In the genomic region with DNA sequence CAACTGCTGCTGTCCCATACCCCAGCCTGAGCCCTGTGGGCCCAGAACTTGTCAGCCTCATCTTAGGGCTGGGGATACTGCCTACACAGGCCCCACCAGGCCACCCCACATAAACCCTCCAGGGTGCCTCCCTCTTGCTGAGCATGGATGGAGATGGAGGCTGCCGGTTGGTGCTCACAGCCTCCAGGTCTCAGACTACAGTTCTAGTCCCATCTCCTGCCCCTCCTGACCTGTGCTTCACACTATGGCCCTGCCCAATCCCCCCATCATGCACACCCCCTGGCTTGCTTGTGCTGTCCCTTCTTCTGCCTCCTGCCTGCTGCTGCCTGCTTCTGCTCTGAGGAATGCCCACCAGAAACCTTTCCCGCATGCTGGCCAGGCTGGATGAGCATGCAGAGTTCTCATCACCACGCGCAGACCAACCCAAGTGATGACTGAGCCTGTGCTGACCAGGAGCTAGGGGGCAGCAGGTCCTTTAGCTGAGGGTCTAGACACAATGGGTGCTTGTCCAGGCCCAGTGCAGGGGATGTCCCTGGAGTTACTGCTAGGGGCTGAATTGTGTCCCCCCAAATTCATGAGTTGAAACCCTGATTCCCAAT, we compare ENCODE assay signal across 30 cellular contexts.
A peak's percentile ranks its signal among the peaks of the same experiment; 100 is the strongest.
DNase-seq lines count a peak whose midpoint lies in the region; ATAC-seq and TF ChIP-seq lines count a peak whose summit lies in the region.
"Had no signal": no experiment of that assay in that cellular context is flagged by ENCODE, and none has a peak within 500 bp of the region (broad histone marks: within the 10 kb centered on the region; RNA-seq: fewer than 3 reads in every experiment).

No MANE protein-coding gene starts in this region.

- H3K36me3 Mint-ChIP-seq in activated naive CD8-positive, alpha-beta T cell treated with anti-CD3 and anti-CD28 coated beads, Interleukin-2, amount 10 ng/mL, durations not matched to agents 7 days and 5 days: no peaks in the 10 kb centered on the region
- no peaks in the 10 kb centered on the region for H3K36me3 Mint-ChIP-seq in activated naive CD8-positive, alpha-beta T cell treated with anti-CD3 and anti-CD28 coated beads for 36 hours
- H3K36me3 Mint-ChIP-seq in nephron progenitor cell (ENCODE audit: low read depth) (no peaks in the 10 kb centered on the region), type B pancreatic cell (no peaks in the 10 kb centered on the region)

- no peak for TF ChIP-seq CTCF in coronary artery (IDR thresholded peaks at IDR 0.05)
- no peak for TF ChIP-seq CTCF in nephron progenitor cell (IDR thresholded peaks at IDR 0.05)
- no peak for TF ChIP-seq CTCF in type B pancreatic cell (conservative IDR thresholded peaks at IDR 0.05)
- TF ChIP-seq CTCF in BE2C (IDR thresholded peaks at IDR 0.05; ENCODE audit: low read depth, low read length): no peak

- no peak overlapping the region for H3K27ac Mint-ChIP-seq in activated naive CD8-positive, alpha-beta T cell treated with anti-CD3 and anti-CD28 coated beads, Interleukin-2, amount 10 ng/mL, durations not matched to agents 7 days and 5 days
- H3K27ac Mint-ChIP-seq in activated naive CD8-positive, alpha-beta T cell treated with anti-CD3 and anti-CD28 coated beads for 36 hours: no peak overlapping the region
- H3K27ac Mint-ChIP-seq in nephron progenitor cell (peak overlapping the region; percentile 14), type B pancreatic cell (no peak overlapping the region)
- H3K27ac Mint-ChIP-seq: CD4-positive, alpha-beta T cell; IgD-negative memory B cell; mesothelial cell of epicardium; stimulated activated naive B cell treated with anti-CD40 and anti-IgM and Interleukin-4, amounts not matched to agents 10 μg/mL and 1 μg/mL and 100 μg/mL, for 72 hours had no signal

- POLR2A ChIA-PET in activated naive CD8-positive, alpha-beta T cell treated with anti-CD3 and anti-CD28 coated beads, Interleukin-2, amount 10 ng/mL, durations not matched to agents 7 days and 5 days (lab: Charles Lee): no interaction called here

- H3K4me1 Mint-ChIP-seq in activated naive CD8-positive, alpha-beta T cell treated with anti-CD3 and anti-CD28 coated beads, Interleukin-2, amount 10 ng/mL, durations not matched to agents 7 days and 5 days: no peaks in the 10 kb centered on the region
- H3K4me1 Mint-ChIP-seq in activated naive CD8-positive, alpha-beta T cell treated with anti-CD3 and anti-CD28 coated beads for 36 hours: no peaks in the 10 kb centered on the region
- H3K4me1 Mint-ChIP-seq in nephron progenitor cell (peaks cover 19% of the 10 kb centered on the region), type B pancreatic cell (ENCODE audit: unreplicated experiment) (peaks cover 24% of the 10 kb centered on the region)
- H3K4me1 Mint-ChIP-seq: IgD-negative memory B cell; naive B cell; stimulated activated naive B cell treated with anti-CD40 and anti-IgM and Interleukin-4, amounts not matched to agents 10 μg/mL and 1 μg/mL and 100 μg/mL, for 72 hours had no signal

- DNase-seq in activated naive CD8-positive, alpha-beta T cell treated with anti-CD3 and anti-CD28 coated beads, Interleukin-2, amount 10 ng/mL, durations not matched to agents 7 days and 5 days: peak; percentile 5
- DNase-seq in activated naive CD8-positive, alpha-beta T cell treated with anti-CD3 and anti-CD28 coated beads for 36 hours: no peak
- DNase-seq in coronary artery (ENCODE audit: low spot score): peak; percentile 54
- no peak for DNase-seq in nephron progenitor cell
- peak; percentile 57 for DNase-seq in type B pancreatic cell (ENCODE audit: extremely low spot score, unreplicated experiment)
- no peak for DNase-seq in DMS 273 (lab: John Stamatoyannopoulos, UW; ENCODE audit: unreplicated experiment)
- DNase-seq in NCI-H510A (lab: John Stamatoyannopoulos, UW): no peak
- no peak for DNase-seq in BE2C
- DNase-seq: activated CD4-positive, alpha-beta T cell treated with anti-CD3 and anti-CD28 coated beads, Interleukin-2, amount 50 U/mL, for 48 hours; activated CD4-positive, CD25-positive, alpha-beta regulatory T cell; CD4-positive, alpha-beta T cell; cerebellar nuclear complex; dorsolateral prefrontal cortex; GOT3; hippocampal formation; left ventricle myocardium superior; naive B cell; NCI-H1092 treated with DMSO at 0.1 percent for 48 hours; NCI-H187 treated with DMSO at 0.1 percent for 48 hours; NCI-H69; sigmoid colon; SJCRH30; stimulated activated CD4-positive, alpha-beta T cell treated with anti-CD3 and anti-CD28 coated beads, Interleukin-4, amount 100 ng/mL, for 4 hours; stimulated activated naive B cell treated with anti-CD40 and anti-IgM and Interleukin-4, amounts not matched to agents 10 μg/mL and 1 μg/mL and 100 μg/mL, for 72 hours; T1000 had no signal

- H3K36me3 ChIP-seq in BE2C: no peaks in the 10 kb centered on the region
- H3K36me3 ChIP-seq: gastroesophageal sphincter, sigmoid colon, SJCRH30, thoracic aorta had no signal

- no peak overlapping the region for H3K4me3 ChIP-seq in coronary artery
- H3K4me3 ChIP-seq in BE2C (ENCODE audit: low read depth, low read length): no peak overlapping the region
- H3K4me3 ChIP-seq: body of pancreas, dorsolateral prefrontal cortex, gastroesophageal sphincter, sigmoid colon, SJCRH30, thoracic aorta had no signal

- no peaks in the 10 kb centered on the region for H3K9me3 ChIP-seq in BE2C
- H3K9me3 ChIP-seq: body of pancreas, SJCRH30, thoracic aorta had no signal

- no peak overlapping the region for H3K27ac ChIP-seq in coronary artery
- H3K27ac ChIP-seq: dorsolateral prefrontal cortex, gastroesophageal sphincter, sigmoid colon, SJCRH30, thoracic aorta had no signal

- no peaks in the 10 kb centered on the region for H3K27me3 ChIP-seq in BE2C
- H3K27me3 ChIP-seq: body of pancreas, sigmoid colon, SJCRH30 had no signal

- no peaks in the 10 kb centered on the region for H3K9me3 Mint-ChIP-seq in activated naive CD8-positive, alpha-beta T cell treated with anti-CD3 and anti-CD28 coated beads, Interleukin-2, amount 10 ng/mL, durations not matched to agents 7 days and 5 days
- H3K9me3 Mint-ChIP-seq in activated naive CD8-positive, alpha-beta T cell treated with anti-CD3 and anti-CD28 coated beads for 36 hours: peaks cover 10% of the 10 kb centered on the region
- H3K9me3 Mint-ChIP-seq in nephron progenitor cell: peaks cover 29% of the 10 kb centered on the region
- H3K9me3 Mint-ChIP-seq in type B pancreatic cell: peaks cover 7% of the 10 kb centered on the region
- H3K9me3 Mint-ChIP-seq: CD4-positive, alpha-beta T cell had no signal

- no peaks in the 10 kb centered on the region for H3K4me1 ChIP-seq in BE2C
- H3K4me1 ChIP-seq: gastroesophageal sphincter, sigmoid colon had no signal

- peaks cover 10% of the 10 kb centered on the region for H3K27me3 Mint-ChIP-seq in activated naive CD8-positive, alpha-beta T cell treated with anti-CD3 and anti-CD28 coated beads, Interleukin-2, amount 10 ng/mL, durations not matched to agents 7 days and 5 days
- H3K27me3 Mint-ChIP-seq in activated naive CD8-positive, alpha-beta T cell treated with anti-CD3 and anti-CD28 coated beads for 36 hours: peaks cover 5% of the 10 kb centered on the region
- H3K27me3 Mint-ChIP-seq in nephron progenitor cell (ENCODE audit: low read depth, poor library complexity) (peaks cover 18% of the 10 kb centered on the region), type B pancreatic cell (no peaks in the 10 kb centered on the region)
- H3K27me3 Mint-ChIP-seq: CD4-positive, alpha-beta T cell had no signal

- no peak overlapping the region for H3K4me3 Mint-ChIP-seq in activated naive CD8-positive, alpha-beta T cell treated with anti-CD3 and anti-CD28 coated beads, Interleukin-2, amount 10 ng/mL, durations not matched to agents 7 days and 5 days
- no peak overlapping the region for H3K4me3 Mint-ChIP-seq in activated naive CD8-positive, alpha-beta T cell treated with anti-CD3 and anti-CD28 coated beads for 36 hours
- no peak overlapping the region for H3K4me3 Mint-ChIP-seq in nephron progenitor cell
- H3K4me3 Mint-ChIP-seq in type B pancreatic cell: no peak overlapping the region
- H3K4me3 Mint-ChIP-seq: CD4-positive, alpha-beta T cell; IgD-negative memory B cell; mesothelial cell of epicardium; naive B cell; stimulated activated naive B cell treated with anti-CD40 and anti-IgM and Interleukin-4, amounts not matched to agents 10 μg/mL and 1 μg/mL and 100 μg/mL, for 72 hours had no signal

- ATAC-seq in activated naive CD8-positive, alpha-beta T cell treated with anti-CD3 and anti-CD28 coated beads, Interleukin-2, amount 10 ng/mL, durations not matched to agents 7 days and 5 days (ENCODE audit: low read depth): no peak
- ATAC-seq: body of pancreas; gastroesophageal sphincter; left ventricle myocardium superior; stimulated activated naive B cell treated with anti-CD40 and anti-IgM and Interleukin-4, amounts not matched to agents 10 μg/mL and 1 μg/mL and 100 μg/mL, for 72 hours had no signal

Comparison
In these comparisons a context has a peak if more than half of its experiments do, and no peak if none do; other contexts are left out.
1. DNase-seq: peak in activated naive CD8-positive, alpha-beta T cell treated with anti-CD3 and anti-CD28 coated beads, Interleukin-2, amount 10 ng/mL, durations not matched to agents 7 days and 5 days (single experiment), coronary artery (single experiment) and type B pancreatic cell (single experiment); none in activated naive CD8-positive, alpha-beta T cell treated with anti-CD3 and anti-CD28 coated beads for 36 hours (single experiment), nephron progenitor cell (single experiment), DMS 273 (single experiment), NCI-H510A (single experiment) and BE2C (single experiment).